9 cellular contexts compared by ENCODE assay signal in the genomic region with DNA sequence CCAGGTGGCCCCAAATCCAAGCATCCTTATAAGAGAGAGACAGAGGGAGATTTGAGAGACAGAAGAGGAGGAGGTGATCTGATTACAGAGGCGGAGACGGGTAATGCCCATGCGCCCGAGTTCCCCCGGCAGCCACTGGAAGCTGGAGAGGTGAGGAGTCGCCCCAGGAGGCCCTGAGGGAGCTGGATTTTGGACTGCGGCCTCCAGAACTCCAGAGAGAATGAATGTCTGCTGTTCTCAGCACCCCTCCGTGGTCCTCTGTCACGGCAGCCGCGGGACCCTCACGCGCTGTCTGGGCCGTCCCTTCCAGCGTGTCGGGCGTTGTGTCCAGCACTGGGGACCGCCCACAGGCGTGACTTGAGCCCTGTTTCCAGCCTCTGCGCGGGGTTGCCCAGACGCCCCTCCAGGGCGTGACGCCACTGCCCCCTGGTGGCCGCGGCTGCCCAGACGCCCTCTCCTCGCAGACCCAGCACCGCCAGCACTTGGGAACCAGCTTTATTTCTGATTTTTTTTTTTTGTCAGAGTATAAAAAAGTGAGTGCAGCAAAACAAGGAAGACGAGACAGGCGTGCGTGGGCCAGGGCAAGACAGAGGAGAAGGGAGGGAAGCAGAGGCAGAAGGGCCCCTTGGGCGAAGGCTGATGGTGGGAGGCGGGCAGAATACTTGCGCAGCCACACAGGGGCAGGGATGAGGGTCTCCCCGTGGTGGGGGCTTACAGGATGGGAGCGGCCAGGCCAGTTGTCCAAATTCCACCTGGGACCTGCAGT. TPM values are rescaled to one million over a fixed set of nuclear protein-coding genes. Genes with fewer than 3 reads are reported as not detected.
A peak's percentile ranks its signal among the peaks of the same experiment; 100 is the strongest.
DNase-seq lines count a peak whose midpoint lies in the region; ATAC-seq and TF ChIP-seq lines count a peak whose summit lies in the region.
"Had no signal": no experiment of that assay in that cellular context is flagged by ENCODE, and none has a peak within 500 bp of the region (broad histone marks: within the 10 kb centered on the region; RNA-seq: fewer than 3 reads in every experiment).

No MANE protein-coding gene starts in this region.

- peak; percentile 49 for ATAC-seq in HG02885 (IDR thresholded peaks at IDR 0.05; ENCODE audit: poor library complexity, unreplicated experiment)
- no peak for ATAC-seq in GM19455 (IDR thresholded peaks at IDR 0.05; ENCODE audit: unreplicated experiment)

- H3K4me1 Mint-ChIP-seq in activated CD4-positive, alpha-beta memory T cell treated with anti-CD3 and anti-CD28 coated beads, Interleukin-2, amount 10 ng/mL, durations not matched to agents 7 days and 5 days: peaks cover 44% of the 10 kb centered on the region

- peak; percentile 75 for DNase-seq in COR-L47 (lab: John Stamatoyannopoulos, UW)
- DNase-seq in NCI-H774 (lab: John Stamatoyannopoulos, UW): peak; percentile 80
- peak; percentile 79 for DNase-seq in activated CD4-positive, alpha-beta memory T cell treated with anti-CD3 and anti-CD28 coated beads, Interleukin-2, amount 10 ng/mL, durations not matched to agents 7 days and 5 days
- DNase-seq in ecto neural progenitor cell (ENCODE audit: low spot score): peak; percentile 93
- peak; percentile 79 to 97 for DNase-seq in lower leg skin (ENCODE audit: low spot score in 2 of 2)
- peak; percentile 68 to 76 for DNase-seq in stimulated activated CD4-positive, alpha-beta T cell treated with anti-CD3 and anti-CD28 coated beads, Interleukin-4, amount 100 ng/mL, for 48 hours (ENCODE audit: low read depth in 2 of 2)

- no peak for TF ChIP-seq POLR2A in lower leg skin (IDR thresholded peaks at IDR 0.05)

- POLR2A ChIA-PET in activated CD4-positive, alpha-beta memory T cell treated with anti-CD3 and anti-CD28 coated beads, Interleukin-2, amount 10 ng/mL, durations not matched to agents 7 days and 5 days (lab: Charles Lee): interaction anchor here (1.0 to 1.5 kb wide), 2 partner anchors 65 to 78 kb away, joined by 3 read pairs; no protein-coding TSS in a partner anchor

- H3K4me3 ChIP-seq in lower leg skin (ENCODE audit: low read depth, poor library complexity, severe bottlenecking): no peak overlapping the region
- H3K4me3 ChIP-seq: SK-N-MC had no signal

- no peaks in the 10 kb centered on the region for H3K27me3 Mint-ChIP-seq in activated CD4-positive, alpha-beta memory T cell treated with anti-CD3 and anti-CD28 coated beads, Interleukin-2, amount 10 ng/mL, durations not matched to agents 7 days and 5 days

- peak in 1 of 3 donors; percentile 74 for TF ChIP-seq CTCF in lower leg skin (IDR thresholded peaks at IDR 0.05)

- intact Hi-C loops in lower leg skin (cut with DNase I; ENCODE audit: low total_unique reads): loop anchor here (5.0 to 10.0 kb wide), 2 partner anchors 189 to 432 kb away; no protein-coding TSS in a partner anchor

- no peak overlapping the region for H3K4me3 Mint-ChIP-seq in activated CD4-positive, alpha-beta memory T cell treated with anti-CD3 and anti-CD28 coated beads, Interleukin-2, amount 10 ng/mL, durations not matched to agents 7 days and 5 days

- H3K9me3 Mint-ChIP-seq in activated CD4-positive, alpha-beta memory T cell treated with anti-CD3 and anti-CD28 coated beads, Interleukin-2, amount 10 ng/mL, durations not matched to agents 7 days and 5 days: no peaks in the 10 kb centered on the region

- CTCF ChIA-PET in activated CD4-positive, alpha-beta memory T cell treated with anti-CD3 and anti-CD28 coated beads, Interleukin-2, amount 10 ng/mL, durations not matched to agents 7 days and 5 days (lab: Charles Lee): interaction anchor here (0.7 to 4.3 kb wide), 16 partner anchors 13 to 436 kb away, joined by 3 to 19 read pairs (median 4); partner anchors contain the start of genes ARFRP1, PTK6, TCEA2 and TPD52L2

- WGBS in lower leg skin, 2 donors: 9 to 11% methylated on average over 36 to 37 of the region's 37 CpGs

- H3K36me3 Mint-ChIP-seq in activated CD4-positive, alpha-beta memory T cell treated with anti-CD3 and anti-CD28 coated beads, Interleukin-2, amount 10 ng/mL, durations not matched to agents 7 days and 5 days (ENCODE audit: low read depth): peaks cover 19% of the 10 kb centered on the region

- H3K27ac Mint-ChIP-seq in activated CD4-positive, alpha-beta memory T cell treated with anti-CD3 and anti-CD28 coated beads, Interleukin-2, amount 10 ng/mL, durations not matched to agents 7 days and 5 days: no peak overlapping the region

RNA-seq across cellular contexts. Expression of gene ZNF512B, which starts 4.1 kb away (rescaled TPM):
- 10 to 100 TPM; 16.5 to 16.7 TPM for total RNA-seq in activated CD4-positive, alpha-beta memory T cell treated with anti-CD3 and anti-CD28 coated beads, Interleukin-2, amount 10 ng/mL, durations not matched to agents 7 days and 5 days
- total RNA-seq in lower leg skin: 10 to 100 TPM; 15.3 to 19.8 (median 16.7) TPM

RNA-seq across cellular contexts. Expression of gene SAMD10, which starts 5.6 kb away (rescaled TPM):
- 10 to 100 TPM; 18.3 to 21.0 TPM for total RNA-seq in activated CD4-positive, alpha-beta memory T cell treated with anti-CD3 and anti-CD28 coated beads, Interleukin-2, amount 10 ng/mL, durations not matched to agents 7 days and 5 days
- total RNA-seq in lower leg skin: 10 to 100 TPM in 3 of 4 donors, 1 to 10 TPM in 1; 8.1 to 11.3 (median 10.6) TPM

RNA-seq across cellular contexts. Expression of gene PRPF6, which starts 7.1 kb away (rescaled TPM):
- 10 to 100 TPM; 58.4 to 60.4 TPM for total RNA-seq in activated CD4-positive, alpha-beta memory T cell treated with anti-CD3 and anti-CD28 coated beads, Interleukin-2, amount 10 ng/mL, durations not matched to agents 7 days and 5 days
- total RNA-seq in lower leg skin: 10 to 100 TPM; 66.8 to 88.3 (median 79.1) TPM

RNA-seq across cellular contexts. Expression of gene UCKL1, which starts 17.6 kb away (rescaled TPM):
- total RNA-seq in activated CD4-positive, alpha-beta memory T cell treated with anti-CD3 and anti-CD28 coated beads, Interleukin-2, amount 10 ng/mL, durations not matched to agents 7 days and 5 days: 10 to 100 TPM; 36.3 to 36.6 TPM
- total RNA-seq in lower leg skin: 10 to 100 TPM; 28.1 to 44.3 (median 33.6) TPM
